ENCODE assay signal across 8 cellular contexts in genomic region chr4:143184503-143185252, GRCh38. TPM values are rescaled to one million over a fixed set of nuclear protein-coding genes. Genes with fewer than 3 reads are reported as not detected.
DNase-seq lines count a peak whose midpoint lies in the region; ATAC-seq and TF ChIP-seq lines count a peak whose summit lies in the region.

Gene USP38 (plus strand): TSS chr4:143184917. CDS start chr4:143185451, 534 bp downstream.

- H3K4me3 ChIP-seq in Jurkat, Clone E6-1 (ENCODE audit: low read length) = peak within 1 kb of the TSS; percentile 88
- H3K4me3 ChIP-seq in muscle layer of duodenum (ENCODE audit: low read depth in 1 of 2, low read length in 2 of 2) = peak within 1 kb of the TSS; percentile 97 to 98

- H3K27me3 ChIP-seq in muscle layer of duodenum (ENCODE audit: low read depth, low read length) = no peaks in the 10 kb centered on the region

- ATAC-seq in GM21619 (IDR thresholded peaks at IDR 0.05; ENCODE audit: unreplicated experiment) (peak; percentile 73), esophagus mucosa (peak; percentile 96)
- ATAC-seq in activated T-cell treated with anti-CD3 and anti-CD28 coated beads, Interleukin-2, amount 50 U/mL, for 4 hours = peak; percentile 91

- H3K4me1 Mint-ChIP-seq in activated T-cell treated with anti-CD3 and anti-CD28 coated beads, Interleukin-2, amount 50 U/mL, for 4 hours (ENCODE audit: low read depth) = peaks cover 43% of the 10 kb centered on the region

- no peaks in the 10 kb centered on the region for H3K9me3 ChIP-seq in muscle layer of duodenum (ENCODE audit: control insufficient read depth in 1 of 2, low read length in 2 of 2)

- H3K27me3 Mint-ChIP-seq in activated T-cell treated with anti-CD3 and anti-CD28 coated beads, Interleukin-2, amount 50 U/mL, for 4 hours (ENCODE audit: low read depth) = no peaks in the 10 kb centered on the region

- H3K36me3 Mint-ChIP-seq in activated T-cell treated with anti-CD3 and anti-CD28 coated beads, Interleukin-2, amount 50 U/mL, for 4 hours (ENCODE audit: insufficient read depth) = peaks cover 22% of the 10 kb centered on the region

- peak within 1 kb of the TSS; percentile 99 for H3K27ac ChIP-seq in muscle layer of duodenum (ENCODE audit: low read length)

- H3K9me3 Mint-ChIP-seq in activated T-cell treated with anti-CD3 and anti-CD28 coated beads, Interleukin-2, amount 50 U/mL, for 4 hours = no peaks in the 10 kb centered on the region

- H3K36me3 ChIP-seq in muscle layer of duodenum (ENCODE audit: control insufficient read depth in 1 of 2, insufficient read depth in 2 of 2, low read length in 2 of 2) = peaks cover 0 to 4% of the 10 kb centered on the region in 2 donors

- H3K4me1 ChIP-seq in muscle layer of duodenum (ENCODE audit: control insufficient read depth in 1 of 2, insufficient read depth in 2 of 2, low read length in 2 of 2) = peaks cover 16 to 32% of the 10 kb centered on the region in 2 donors

- peak; percentile 97 for DNase-seq in DMS53 (lab: John Stamatoyannopoulos, UW)
- peak; percentile 87 for DNase-seq in Jurkat, Clone E6-1 (ENCODE audit: low read depth, low spot score)
- DNase-seq in activated T-cell treated with anti-CD3 and anti-CD28 coated beads, Interleukin-2, amount 50 U/mL, for 4 hours = peak; percentile 83
- DNase-seq in stimulated activated CD8-positive, alpha-beta memory T cell treated with anti-CD3 and anti-CD28 coated beads, Interleukin-7, amount 100 ng/mL, for 4 hours (ENCODE audit: low read depth in 2 of 2) = peak; percentile 86 to 87

- peak within 1 kb of the TSS; percentile 86 for H3K4me3 Mint-ChIP-seq in activated T-cell treated with anti-CD3 and anti-CD28 coated beads, Interleukin-2, amount 50 U/mL, for 4 hours

TF ChIP-seq in PFSK-1, 5 proteins besides CTCF, POLR2A, EP300 and RAD21:
- TF ChIP-seq POLR2AphosphoS5 (IDR thresholded peaks at IDR 0.05; ENCODE audit: low read depth, low read length) (peak; percentile 84), SIN3A (IDR thresholded peaks at IDR 0.05; ENCODE audit: borderline replicate concordance, insufficient read depth, low read length) (0 out of 2 replicates have a peak, but pooled peaks have one; percentile 40), TAF1 (IDR thresholded peaks at IDR 0.05; ENCODE audit: borderline replicate concordance, insufficient read depth, low read length) (peak; percentile 89; the same call in 1 of the 2 replicates), FOXP2 (optimal IDR thresholded peaks at IDR 0.05; ENCODE audit: borderline replicate concordance, extremely low read depth, extremely low read length, insufficient read depth) (peak; percentile 21)
- TF ChIP-seq, protein P1, sequence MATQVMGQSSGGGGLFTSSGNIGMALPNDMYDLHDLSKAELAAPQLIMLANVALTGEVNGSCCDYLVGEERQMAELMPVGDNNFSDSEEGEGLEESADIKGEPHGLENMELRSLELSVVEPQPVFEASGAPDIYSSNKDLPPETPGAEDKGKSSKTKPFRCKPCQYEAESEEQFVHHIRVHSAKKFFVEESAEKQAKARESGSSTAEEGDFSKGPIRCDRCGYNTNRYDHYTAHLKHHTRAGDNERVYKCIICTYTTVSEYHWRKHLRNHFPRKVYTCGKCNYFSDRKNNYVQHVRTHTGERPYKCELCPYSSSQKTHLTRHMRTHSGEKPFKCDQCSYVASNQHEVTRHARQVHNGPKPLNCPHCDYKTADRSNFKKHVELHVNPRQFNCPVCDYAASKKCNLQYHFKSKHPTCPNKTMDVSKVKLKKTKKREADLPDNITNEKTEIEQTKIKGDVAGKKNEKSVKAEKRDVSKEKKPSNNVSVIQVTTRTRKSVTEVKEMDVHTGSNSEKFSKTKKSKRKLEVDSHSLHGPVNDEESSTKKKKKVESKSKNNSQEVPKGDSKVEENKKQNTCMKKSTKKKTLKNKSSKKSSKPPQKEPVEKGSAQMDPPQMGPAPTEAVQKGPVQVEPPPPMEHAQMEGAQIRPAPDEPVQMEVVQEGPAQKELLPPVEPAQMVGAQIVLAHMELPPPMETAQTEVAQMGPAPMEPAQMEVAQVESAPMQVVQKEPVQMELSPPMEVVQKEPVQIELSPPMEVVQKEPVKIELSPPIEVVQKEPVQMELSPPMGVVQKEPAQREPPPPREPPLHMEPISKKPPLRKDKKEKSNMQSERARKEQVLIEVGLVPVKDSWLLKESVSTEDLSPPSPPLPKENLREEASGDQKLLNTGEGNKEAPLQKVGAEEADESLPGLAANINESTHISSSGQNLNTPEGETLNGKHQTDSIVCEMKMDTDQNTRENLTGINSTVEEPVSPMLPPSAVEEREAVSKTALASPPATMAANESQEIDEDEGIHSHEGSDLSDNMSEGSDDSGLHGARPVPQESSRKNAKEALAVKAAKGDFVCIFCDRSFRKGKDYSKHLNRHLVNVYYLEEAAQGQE (IDR thresholded peaks at IDR 0.05; ENCODE audit: insufficient read depth in 1 of 2, low read depth in 2 of 2, low read length in 2 of 2) = no peak

RNA-seq across cellular contexts. Expression of gene USP38, which starts in this region (rescaled TPM):
- polyA plus RNA-seq in Jurkat, Clone E6-1 (2012; ENCODE audit: insufficient read depth, insufficient read length) = 12.4 TPM
- polyA plus RNA-seq in PFSK-1 (2012; ENCODE audit: insufficient read length, low read depth) = 6.1 TPM
- 10 to 100 TPM; 30.6 to 32.6 (median 31.7) TPM for total RNA-seq in activated T-cell treated with anti-CD3 and anti-CD28 coated beads, Interleukin-2, amount 50 U/mL, for 4 hours
- total RNA-seq in esophagus mucosa = 12.9 TPM

Comparison
In these comparisons a context has a peak if more than half of its experiments do, and no peak if none do; other contexts are left out.
1. Peak in every context shown above with its lines: DNase-seq, ATAC-seq, H3K4me3 ChIP-seq and H3K27ac ChIP-seq.